ENCODE assay signal across 12 cellular contexts in genomic region chr5:8905021-8905420, GRCh38.
DNase-seq lines count a peak whose midpoint lies in the region; ATAC-seq and TF ChIP-seq lines count a peak whose summit lies in the region.
"Had no signal": no experiment of that assay in that cellular context is flagged by ENCODE, and none has a peak within 500 bp of the region (broad histone marks: within the 10 kb centered on the region; RNA-seq: fewer than 3 reads in every experiment).

No MANE protein-coding gene starts in this region.

- TF ChIP-seq CTCF in mammary epithelial cell (conservative IDR thresholded peaks at IDR 0.05 in 1 of 2, IDR thresholded peaks at IDR 0.05 in 1 of 2; ENCODE audit: extremely low read depth in 1 of 2, insufficient read depth in 1 of 2, low read depth in 1 of 2, low read length in 2 of 2) (no peak), osteoblast (IDR thresholded peaks at IDR 0.05; ENCODE audit: extremely low read depth, low read depth, low read length) (no peak)

- BruUV-seq in mammary epithelial cell (replicated peaks; lab: Mats Ljungman, UMichigan), result no TSS peak

- no peaks in the 10 kb centered on the region for H3K27me3 Mint-ChIP-seq in CD8-positive, alpha-beta memory T cell

- peak; percentile 80 for DNase-seq in EL
- peak; percentile 98 for DNase-seq in NCI-H2081 treated with DMSO at 0.1 percent for 48 hours (lab: John Stamatoyannopoulos, UW)
- peak; percentile 80 for DNase-seq in mammary epithelial cell
- no peak for DNase-seq in osteoblast (ENCODE audit: insufficient read length, low spot score, missing footprints)
- no peak for DNase-seq in SKM-1 (lab: John Stamatoyannopoulos, UW; ENCODE audit: unreplicated experiment)
- DNase-seq in CD8-positive, alpha-beta memory T cell, result no peak
- DNase-seq: cortex of kidney, NCI-H2029, Right ventricle myocardium superior, uterus had no signal

- ATAC-seq in HG03196 (IDR thresholded peaks at IDR 0.05; ENCODE audit: unreplicated experiment), result no peak
- ATAC-seq in GM19452 (IDR thresholded peaks at IDR 0.05; ENCODE audit: unreplicated experiment), result no peak

- peak overlapping the region; percentile 100 for H3K27ac ChIP-seq in mammary epithelial cell (ENCODE audit: insufficient read depth, low read depth, low read length)
- H3K27ac ChIP-seq in osteoblast (ENCODE audit: low read depth, low read length), result no peak overlapping the region
- H3K27ac ChIP-seq in CD8-positive, alpha-beta memory T cell (ENCODE audit: low read depth, low read length), result no peak overlapping the region
- H3K27ac ChIP-seq: uterus had no signal

- H4K20me1 ChIP-seq in mammary epithelial cell (ENCODE audit: insufficient read depth, low read length) (no peaks in the 10 kb centered on the region), osteoblast (ENCODE audit: insufficient read depth, low read length) (no peaks in the 10 kb centered on the region)

- dilution Hi-C loops in mammary epithelial cell (cut with HindIII; ENCODE audit: low sequenced_read_pairs), result no loop called here

- H3K27ac Mint-ChIP-seq in CD8-positive, alpha-beta memory T cell, result no peak overlapping the region

- CTCF ChIA-PET in mammary epithelial cell (lab: Charles Lee; ENCODE audit: low non-redundant PET), result no interaction called here
- CTCF ChIA-PET in CD8-positive, alpha-beta memory T cell (lab: Charles Lee), result no interaction called here

- H3K36me3 ChIP-seq in mammary epithelial cell (ENCODE audit: insufficient read depth, low read length) (no peaks in the 10 kb centered on the region), osteoblast (ENCODE audit: insufficient read depth, low read length) (no peaks in the 10 kb centered on the region)
- H3K36me3 ChIP-seq in CD8-positive, alpha-beta memory T cell (ENCODE audit: insufficient read depth, low read length), result no peaks in the 10 kb centered on the region
- H3K36me3 ChIP-seq: uterus had no signal

- H3K4me1 Mint-ChIP-seq in CD8-positive, alpha-beta memory T cell, result no peaks in the 10 kb centered on the region

- intact Hi-C loops in mammary epithelial cell (cut with micrococcal nuclease), result loop anchor here (10.0 kb wide), 1 partner anchor 110 kb away; no protein-coding TSS in a partner anchor

- no peaks in the 10 kb centered on the region for H3K27me3 ChIP-seq in mammary epithelial cell (ENCODE audit: insufficient read depth, low read length)
- H3K27me3 ChIP-seq in osteoblast (ENCODE audit: insufficient read depth, low read length), result no peaks in the 10 kb centered on the region
- H3K27me3 ChIP-seq in CD8-positive, alpha-beta memory T cell (ENCODE audit: insufficient read depth, low read length, poor library complexity, severe bottlenecking), result no peaks in the 10 kb centered on the region
- H3K27me3 ChIP-seq: uterus had no signal

- no peak overlapping the region for H3K4me3 ChIP-seq in mammary epithelial cell (replicated peaks in 1 of 3; ENCODE audit: insufficient read depth in 1 of 3, low read depth in 2 of 3, low read length in 3 of 3)
- no peak overlapping the region for H3K4me3 ChIP-seq in osteoblast (ENCODE audit: insufficient read depth, low read length)
- no peak overlapping the region for H3K4me3 ChIP-seq in CD8-positive, alpha-beta memory T cell (ENCODE audit: low read length)
- H3K4me3 ChIP-seq: uterus had no signal

- in situ Hi-C loops in mammary epithelial cell (cut with MboI; ENCODE audit: low sequenced_read_pairs in 2 of 2), result no loop called here

- H3K4me2 ChIP-seq in mammary epithelial cell (ENCODE audit: insufficient read depth, low read depth, low read length) (peak overlapping the region; percentile 66), osteoblast (ENCODE audit: insufficient read depth, low read length) (no peak overlapping the region)

- H3K4me1 ChIP-seq in mammary epithelial cell (ENCODE audit: insufficient read depth, low read length), result peaks cover 31% of the 10 kb centered on the region
- peaks cover 22% of the 10 kb centered on the region for H3K4me1 ChIP-seq in osteoblast (ENCODE audit: insufficient read depth, low read length)
- no peaks in the 10 kb centered on the region for H3K4me1 ChIP-seq in CD8-positive, alpha-beta memory T cell (ENCODE audit: insufficient read depth, low read length)
- H3K4me1 ChIP-seq: uterus had no signal

- peaks cover 3 to 16% (median 5%) of the 10 kb centered on the region in 5 donors for H3K9me3 Mint-ChIP-seq in CD8-positive, alpha-beta memory T cell

- no peaks in the 10 kb centered on the region for H3K36me3 Mint-ChIP-seq in CD8-positive, alpha-beta memory T cell

- peak overlapping the region; percentile 68 for H2AFZ ChIP-seq in mammary epithelial cell (ENCODE audit: low read depth, low read length)
- peak overlapping the region; percentile 20 for H2AFZ ChIP-seq in osteoblast (ENCODE audit: low read length)

- no peaks in the 10 kb centered on the region for H3K79me2 ChIP-seq in mammary epithelial cell (ENCODE audit: insufficient read depth, low read length)
- H3K79me2 ChIP-seq in osteoblast (ENCODE audit: insufficient read depth, low read length), result no peaks in the 10 kb centered on the region

- POLR2A ChIA-PET in CD8-positive, alpha-beta memory T cell (lab: Charles Lee), result no interaction called here

- H3K9me3 ChIP-seq in mammary epithelial cell (replicated peaks; ENCODE audit: insufficient read depth, low read length), result no peaks in the 10 kb centered on the region
- H3K9me3 ChIP-seq in osteoblast (ENCODE audit: low read depth, low read length), result no peaks in the 10 kb centered on the region
- no peaks in the 10 kb centered on the region for H3K9me3 ChIP-seq in CD8-positive, alpha-beta memory T cell (ENCODE audit: low read length)
- H3K9me3 ChIP-seq: uterus had no signal

- WGBS in mammary epithelial cell (ENCODE audit: low coverage, missing lambda C conversion rate), result 0% methylated on average over 2 of the region's 2 CpGs

- H3K9ac ChIP-seq in mammary epithelial cell (ENCODE audit: insufficient read depth, low read length), result no peak overlapping the region

- H3K4me3 Mint-ChIP-seq in CD8-positive, alpha-beta memory T cell, result no peak overlapping the region

Comparison
In these comparisons a context has a peak if more than half of its experiments do, and no peak if none do; other contexts are left out.
1. DNase-seq: peak in EL (single experiment), NCI-H2081 treated with DMSO at 0.1 percent for 48 hours (single experiment) and mammary epithelial cell (single experiment); none in osteoblast (single experiment), SKM-1 (single experiment) and CD8-positive, alpha-beta memory T cell (0 of 5).